1 cellular context compared by ENCODE assay signal in the genomic region with DNA sequence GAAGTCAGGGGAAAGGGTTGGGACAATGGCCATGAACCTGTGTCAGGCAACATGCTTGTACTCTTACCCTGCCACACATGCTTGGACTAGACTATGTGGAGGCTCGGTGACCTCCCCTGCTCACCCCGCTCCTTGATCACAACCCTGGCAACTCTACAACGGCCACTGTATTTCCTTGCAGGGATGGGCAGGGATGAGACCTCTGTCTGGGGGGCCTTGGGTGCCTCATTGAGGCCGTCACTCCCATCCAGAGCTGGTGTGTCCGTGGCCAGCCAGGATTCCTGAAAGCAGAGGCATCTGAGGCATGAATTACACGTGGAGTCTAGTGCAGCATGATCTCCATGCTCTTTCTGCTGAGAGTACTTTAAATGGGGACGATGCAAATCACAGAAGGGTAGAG.
TF ChIP-seq lines count a peak whose summit lies in the region.

No MANE protein-coding gene starts in this region.

TF ChIP-seq in HepG2, 621 proteins besides CTCF, POLR2A, EP300 and RAD21:
- TF ChIP-seq, protein P1, sequence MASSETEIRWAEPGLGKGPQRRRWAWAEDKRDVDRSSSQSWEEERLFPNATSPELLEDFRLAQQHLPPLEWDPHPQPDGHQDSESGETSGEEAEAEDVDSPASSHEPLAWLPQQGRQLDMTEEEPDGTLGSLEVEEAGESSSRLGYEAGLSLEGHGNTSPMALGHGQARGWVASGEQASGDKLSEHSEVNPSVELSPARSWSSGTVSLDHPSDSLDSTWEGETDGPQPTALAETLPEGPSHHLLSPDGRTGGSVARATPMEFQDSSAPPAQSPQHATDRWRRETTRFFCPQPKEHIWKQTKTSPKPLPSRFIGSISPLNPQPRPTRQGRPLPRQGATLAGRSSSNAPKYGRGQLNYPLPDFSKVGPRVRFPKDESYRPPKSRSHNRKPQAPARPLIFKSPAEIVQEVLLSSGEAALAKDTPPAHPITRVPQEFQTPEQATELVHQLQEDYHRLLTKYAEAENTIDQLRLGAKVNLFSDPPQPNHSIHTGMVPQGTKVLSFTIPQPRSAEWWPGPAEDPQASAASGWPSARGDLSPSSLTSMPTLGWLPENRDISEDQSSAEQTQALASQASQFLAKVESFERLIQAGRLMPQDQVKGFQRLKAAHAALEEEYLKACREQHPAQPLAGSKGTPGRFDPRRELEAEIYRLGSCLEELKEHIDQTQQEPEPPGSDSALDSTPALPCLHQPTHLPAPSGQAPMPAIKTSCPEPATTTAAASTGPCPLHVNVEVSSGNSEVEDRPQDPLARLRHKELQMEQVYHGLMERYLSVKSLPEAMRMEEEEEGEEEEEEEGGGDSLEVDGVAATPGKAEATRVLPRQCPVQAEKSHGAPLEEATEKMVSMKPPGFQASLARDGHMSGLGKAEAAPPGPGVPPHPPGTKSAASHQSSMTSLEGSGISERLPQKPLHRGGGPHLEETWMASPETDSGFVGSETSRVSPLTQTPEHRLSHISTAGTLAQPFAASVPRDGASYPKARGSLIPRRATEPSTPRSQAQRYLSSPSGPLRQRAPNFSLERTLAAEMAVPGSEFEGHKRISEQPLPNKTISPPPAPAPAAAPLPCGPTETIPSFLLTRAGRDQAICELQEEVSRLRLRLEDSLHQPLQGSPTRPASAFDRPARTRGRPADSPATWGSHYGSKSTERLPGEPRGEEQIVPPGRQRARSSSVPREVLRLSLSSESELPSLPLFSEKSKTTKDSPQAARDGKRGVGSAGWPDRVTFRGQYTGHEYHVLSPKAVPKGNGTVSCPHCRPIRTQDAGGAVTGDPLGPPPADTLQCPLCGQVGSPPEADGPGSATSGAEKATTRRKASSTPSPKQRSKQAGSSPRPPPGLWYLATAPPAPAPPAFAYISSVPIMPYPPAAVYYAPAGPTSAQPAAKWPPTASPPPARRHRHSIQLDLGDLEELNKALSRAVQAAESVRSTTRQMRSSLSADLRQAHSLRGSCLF (CRISPR knock-in tag; IDR thresholded peaks at IDR 0.05; ENCODE audit: borderline replicate concordance), result no peak
- TF ChIP-seq ZNF430 (CRISPR knock-in tag; IDR thresholded peaks at IDR 0.05) (no peak; the same call in 1 of the 2 replicates), NRL (CRISPR knock-in tag; IDR thresholded peaks at IDR 0.05; ENCODE audit: borderline replicate concordance) (no peak), ZNF234 (CRISPR knock-in tag; conservative IDR thresholded peaks at IDR 0.05) (no peak), NONO (IDR thresholded peaks at IDR 0.05) (no peak), NONO (CRISPR knock-in tag; conservative IDR thresholded peaks at IDR 0.05) (no peak), ZSCAN29 (CRISPR knock-in tag; conservative IDR thresholded peaks at IDR 0.05) (no peak), ZNF839 (CRISPR knock-in tag; IDR thresholded peaks at IDR 0.05; ENCODE audit: borderline replicate concordance) (no peak), ZNF30 (CRISPR knock-in tag; IDR thresholded peaks at IDR 0.05) (no peak), RFXANK (CRISPR knock-in tag; IDR thresholded peaks at IDR 0.05) (no peak), ZNF224 (CRISPR knock-in tag; IDR thresholded peaks at IDR 0.05) (0 out of 2 replicates have a peak, but pooled peaks have one; percentile 13), ZNF605 (CRISPR knock-in tag; IDR thresholded peaks at IDR 0.05) (peak; percentile 1; the same call in 1 of the 2 replicates)
- TF ChIP-seq, protein P2, sequence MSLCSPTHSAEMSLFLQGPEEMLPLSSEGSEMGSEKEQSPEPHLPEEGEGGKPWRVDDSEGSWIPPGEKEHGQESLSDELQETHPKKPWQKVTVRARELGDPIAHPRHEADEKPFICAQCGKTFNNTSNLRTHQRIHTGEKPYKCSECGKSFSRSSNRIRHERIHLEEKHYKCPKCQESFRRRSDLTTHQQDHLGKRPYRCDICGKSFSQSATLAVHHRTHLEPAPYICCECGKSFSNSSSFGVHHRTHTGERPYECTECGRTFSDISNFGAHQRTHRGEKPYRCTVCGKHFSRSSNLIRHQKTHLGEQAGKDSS (CRISPR knock-in tag; IDR thresholded peaks at IDR 0.05; ENCODE audit: borderline replicate concordance, low read depth), result 0 out of 2 replicates have a peak, but pooled peaks have one; percentile 25
- TF ChIP-seq, protein P3, sequence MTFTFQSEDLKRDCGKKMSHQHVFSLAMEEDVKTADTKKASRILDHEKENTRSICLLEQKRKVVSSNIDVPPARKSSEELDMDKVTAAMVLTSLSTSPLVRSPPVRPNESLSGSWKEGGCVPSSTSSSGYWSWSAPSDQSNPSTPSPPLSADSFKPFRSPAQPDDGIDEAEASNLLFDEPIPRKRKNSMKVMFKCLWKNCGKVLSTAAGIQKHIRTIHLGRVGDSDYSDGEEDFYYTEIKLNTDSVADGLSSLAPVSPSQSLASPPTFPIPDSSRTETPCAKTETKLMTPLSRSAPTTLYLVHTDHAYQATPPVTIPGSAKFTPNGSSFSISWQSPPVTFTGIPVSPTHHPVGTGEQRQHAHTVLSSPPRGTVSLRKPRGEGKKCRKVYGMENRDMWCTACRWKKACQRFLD (CRISPR knock-in tag; IDR thresholded peaks at IDR 0.05; ENCODE audit: borderline replicate concordance), result 0 out of 2 replicates have a peak, but pooled peaks have one; percentile 41
